21 cellular contexts compared by ENCODE assay signal in genomic region chr6:124436803-124437202, GRCh38.
DNase-seq lines count a peak whose midpoint lies in the region; ATAC-seq and TF ChIP-seq lines count a peak whose summit lies in the region.
"Had no signal": no experiment of that assay in that cellular context is flagged by ENCODE, and none has a peak within 500 bp of the region (broad histone marks: within the 10 kb centered on the region; RNA-seq: fewer than 3 reads in every experiment).

No MANE protein-coding gene starts in this region.

- intact Hi-C loops in sigmoid colon (cut with DNase I): no loop called here

- no peaks in the 10 kb centered on the region for H4K20me1 ChIP-seq in MM.1S (ENCODE audit: insufficient read depth, low read length)

- TF ChIP-seq POLR2A in sigmoid colon (IDR thresholded peaks at IDR 0.05): no peak

- TF ChIP-seq CTCF in MM.1S (IDR thresholded peaks at IDR 0.05; ENCODE audit: low read length) (no peak), progenitor cell of endocrine pancreas (IDR thresholded peaks at IDR 0.05; ENCODE audit: unreplicated experiment) (no peak), sigmoid colon (IDR thresholded peaks at IDR 0.05) (no peak), endodermal cell (conservative IDR thresholded peaks at IDR 0.05) (no peak)

- H3K27me3 Mint-ChIP-seq in progenitor cell of endocrine pancreas: no peaks in the 10 kb centered on the region
- peaks cover 2% of the 10 kb centered on the region for H3K27me3 Mint-ChIP-seq in endodermal cell (ENCODE audit: insufficient read depth)
- H3K27me3 Mint-ChIP-seq: CD4-positive, CD25-positive, alpha-beta regulatory T cell had no signal

- H3K9me3 ChIP-seq in MM.1S (replicated peaks; ENCODE audit: insufficient read depth, low read length): no peaks in the 10 kb centered on the region
- no peaks in the 10 kb centered on the region for H3K9me3 ChIP-seq in sigmoid colon
- no peaks in the 10 kb centered on the region for H3K9me3 ChIP-seq in endodermal cell (ENCODE audit: control insufficient read depth, low read length)
- H3K9me3 ChIP-seq: BE2C, SJSA1 had no signal

- H3K4me1 Mint-ChIP-seq in progenitor cell of endocrine pancreas (ENCODE audit: low read depth) (peaks cover 8% of the 10 kb centered on the region), endodermal cell (peaks cover 7% of the 10 kb centered on the region)
- H3K4me1 Mint-ChIP-seq: CD4-positive, CD25-positive, alpha-beta regulatory T cell had no signal

- TF ChIP-seq EP300 in sigmoid colon (IDR thresholded peaks at IDR 0.05): no peak

- no peaks in the 10 kb centered on the region for H3K9me2 ChIP-seq in MM.1S (replicated peaks; ENCODE audit: insufficient read depth, low read length)

- H3K4me2 ChIP-seq in MM.1S (ENCODE audit: low read depth, low read length): peak overlapping the region; percentile 48; the same call in 1 of the 2 replicates

- peak overlapping the region; percentile 68 for H3K27ac Mint-ChIP-seq in progenitor cell of endocrine pancreas
- no peak overlapping the region for H3K27ac Mint-ChIP-seq in endodermal cell
- H3K27ac Mint-ChIP-seq: CD4-positive, CD25-positive, alpha-beta regulatory T cell had no signal

- 73 to 83% methylated on average over 3 of the region's 3 CpGs for WGBS in sigmoid colon, 2 donors
- WGBS in endodermal cell (ENCODE audit: insufficient coverage in 1 of 2, insufficient read length in 1 of 2), 2 experiments: 94 to 97% methylated on average over 3 of the region's 3 CpGs

- ATAC-seq in GM18868 (IDR thresholded peaks at IDR 0.05; ENCODE audit: unreplicated experiment) (peak; percentile 77), HG02588 (IDR thresholded peaks at IDR 0.05; ENCODE audit: unreplicated experiment) (peak; percentile 75)
- ATAC-seq: Right ventricle myocardium inferior had no signal

- H3K9me3 Mint-ChIP-seq in progenitor cell of endocrine pancreas (ENCODE audit: low read depth) (no peaks in the 10 kb centered on the region), endodermal cell (no peaks in the 10 kb centered on the region)

- no peak overlapping the region for H3K4me3 ChIP-seq in MM.1S (ENCODE audit: low read length)
- no peak overlapping the region for H3K4me3 ChIP-seq in sigmoid colon
- no peak overlapping the region for H3K4me3 ChIP-seq in endodermal cell (ENCODE audit: low read length)
- H3K4me3 ChIP-seq: SJSA1 had no signal

- H3F3A ChIP-seq in MM.1S (ENCODE audit: insufficient read depth, low read length): 0 out of 2 replicates have a peak, but pooled peaks cover 3% of the 10 kb centered on the region

- no peaks in the 10 kb centered on the region for H3K36me3 Mint-ChIP-seq in progenitor cell of endocrine pancreas (ENCODE audit: insufficient read depth)
- H3K36me3 Mint-ChIP-seq in endodermal cell (ENCODE audit: low read depth): no peaks in the 10 kb centered on the region
- H3K36me3 Mint-ChIP-seq: CD4-positive, CD25-positive, alpha-beta regulatory T cell had no signal

- DNase-seq in MM.1S: peak; percentile 72
- DNase-seq in progenitor cell of endocrine pancreas (ENCODE audit: low spot score, unreplicated experiment): no peak
- DNase-seq in sigmoid colon: no peak
- no peak for DNase-seq in endodermal cell
- no peak for DNase-seq in DMS 273 (lab: John Stamatoyannopoulos, UW; ENCODE audit: unreplicated experiment)
- DNase-seq: BE2C; CD4-positive, CD25-positive, alpha-beta regulatory T cell; DND-41; GOT3; HCEC 1CT; KBM-7; NCI-H1105; NCI-H2029 treated with DMSO at 0.1 percent for 48 hours; NCI-H345; NCI-H524; NCI-H774; T-helper 1 cell had no signal

- no peaks in the 10 kb centered on the region for H3K27me3 ChIP-seq in MM.1S (replicated peaks; ENCODE audit: insufficient read depth, low read length)
- H3K27me3 ChIP-seq in sigmoid colon: no peaks in the 10 kb centered on the region
- no peaks in the 10 kb centered on the region for H3K27me3 ChIP-seq in endodermal cell (ENCODE audit: control insufficient read depth, insufficient read depth, low read length, poor library complexity, severe bottlenecking)
- H3K27me3 ChIP-seq: BE2C, SJSA1 had no signal

- no peak overlapping the region for H3K4me3 Mint-ChIP-seq in progenitor cell of endocrine pancreas (ENCODE audit: low read depth)
- H3K4me3 Mint-ChIP-seq in endodermal cell: no peak overlapping the region
- H3K4me3 Mint-ChIP-seq: CD4-positive, CD25-positive, alpha-beta regulatory T cell had no signal

- H3K79me2 ChIP-seq in MM.1S (ENCODE audit: low read length): no peaks in the 10 kb centered on the region

- peak overlapping the region; percentile 52 for H2AFZ ChIP-seq in MM.1S (ENCODE audit: low read length)

- H3K4me1 ChIP-seq in MM.1S (ENCODE audit: low read length) (peaks cover 15% of the 10 kb centered on the region), sigmoid colon (no peaks in the 10 kb centered on the region), endodermal cell (ENCODE audit: control insufficient read depth, insufficient read depth, low read length) (peaks cover 3% of the 10 kb centered on the region)
- H3K4me1 ChIP-seq: BE2C, SJSA1 had no signal

- peak overlapping the region; percentile 49; the same call in 1 of the 2 replicates for H3K27ac ChIP-seq in MM.1S (ENCODE audit: low read length)
- no peak overlapping the region for H3K27ac ChIP-seq in sigmoid colon
- H3K27ac ChIP-seq in endodermal cell (ENCODE audit: low read depth, low read length): no peak overlapping the region
- H3K27ac ChIP-seq: SJSA1 had no signal

- H3K9ac ChIP-seq in MM.1S (ENCODE audit: low read length): peak overlapping the region; percentile 26; the same call in 1 of the 2 replicates
- no peak overlapping the region for H3K9ac ChIP-seq in endodermal cell (ENCODE audit: extremely low read depth, low read length, poor library complexity, severe bottlenecking)

- H3K36me3 ChIP-seq in MM.1S (replicated peaks; ENCODE audit: insufficient read depth, low read length) (no peaks in the 10 kb centered on the region), sigmoid colon (no peaks in the 10 kb centered on the region), endodermal cell (ENCODE audit: control insufficient read depth, insufficient read depth, low read length) (no peaks in the 10 kb centered on the region)
- H3K36me3 ChIP-seq: BE2C, SJSA1 had no signal
